8 cellular contexts compared by ENCODE assay signal in the genomic region with DNA sequence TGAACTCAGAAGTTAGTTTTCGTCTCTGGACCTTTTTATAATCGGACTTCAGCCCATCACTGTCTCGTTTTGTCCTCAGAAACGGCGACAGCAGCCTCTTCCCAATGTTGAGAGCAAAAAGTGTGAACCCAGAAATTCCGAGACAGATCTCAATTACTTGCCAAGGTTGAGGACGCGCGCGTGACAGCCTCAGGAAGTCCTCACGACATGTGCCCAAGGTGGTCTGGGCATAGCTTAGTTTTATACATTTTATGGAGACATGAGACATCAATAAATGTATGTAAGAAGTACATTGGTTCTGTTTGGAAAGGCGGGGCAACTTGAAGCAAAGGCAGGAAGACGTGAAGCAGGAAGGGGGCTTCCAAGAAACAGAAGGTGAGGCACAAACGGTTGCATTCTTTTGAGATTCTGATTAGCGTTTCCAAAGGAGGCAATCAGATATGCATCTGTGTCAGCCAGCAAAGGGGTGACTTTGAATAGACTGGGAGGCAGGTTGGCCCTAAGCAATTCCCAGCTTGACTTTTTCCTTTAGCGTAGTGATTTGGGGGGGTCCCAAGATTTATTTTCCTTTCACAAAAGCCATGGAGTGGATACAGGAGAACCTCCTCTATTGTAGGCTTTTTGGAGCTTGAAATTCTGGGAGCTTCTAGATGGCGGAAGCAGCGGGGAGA. TPM values are rescaled to one million over a fixed set of nuclear protein-coding genes. Genes with fewer than 3 reads are reported as not detected.
DNase-seq lines count a peak whose midpoint lies in the region; ATAC-seq, FAIRE-seq and TF ChIP-seq lines count a peak whose summit lies in the region.

No MANE protein-coding gene starts in this region.

- H4K91ac ChIP-seq in H9 (ENCODE audit: insufficient read length, low read depth, low read length): no peak overlapping the region

- DNase-seq in Caco-2 (no peak), H9 (peak; percentile 56), SK-N-SH (no peak), fibroblast of pulmonary artery (ENCODE audit: low read depth) (no peak), pancreas (no peak), COLO829 (ENCODE audit: low spot score) (no peak), NCI-H187 (lab: John Stamatoyannopoulos, UW) (no peak), SW480 (ENCODE audit: low spot score) (no peak)

- H2BK15ac ChIP-seq in H9 (ENCODE audit: low read depth, low read length): no peak overlapping the region

- no peaks in the 10 kb centered on the region for H3K4me1 Mint-ChIP-seq in Caco-2 (ENCODE audit: low read depth, unreplicated experiment)
- H3K4me1 Mint-ChIP-seq in H9: peaks cover 23 to 27% of the 10 kb centered on the region in 2 experiments

- H3K27ac Mint-ChIP-seq in Caco-2 (ENCODE audit: unreplicated experiment) (peak overlapping the region; percentile 91), H9 (peak overlapping the region; percentile 96 to 99 (median 96))

- peak overlapping the region; percentile 61 for H3K4me2 ChIP-seq in H9 (ENCODE audit: insufficient read depth, insufficient read length, low read length)
- H3K4me2 ChIP-seq in SK-N-SH: peak overlapping the region; percentile 83

- H4K5ac ChIP-seq in H9 (ENCODE audit: insufficient read length, low read depth, low read length): peak overlapping the region; percentile 66

- TF ChIP-seq RAD21 in SK-N-SH (IDR thresholded peaks at IDR 0.05; ENCODE audit: low read length): no peak

- no peak overlapping the region for H3K56ac ChIP-seq in H9 (ENCODE audit: insufficient read length, low read depth, low read length)

- TF ChIP-seq EP300 in SK-N-SH (IDR thresholded peaks at IDR 0.05; ENCODE audit: borderline replicate concordance in 1 of 2, low read depth in 1 of 2, low read length in 1 of 2): no peak

- peaks cover 23% of the 10 kb centered on the region for H3K23me2 ChIP-seq in H9 (ENCODE audit: insufficient read length, low read depth, low read length, poor library complexity, severe bottlenecking)

- CTCF ChIA-PET in Caco-2 (lab: Charles Lee) (interaction anchor here (0.6 to 3.0 kb wide), 16 partner anchors 8 to 164 kb away, joined by 3 to 43 read pairs (median 5); partner anchors contain the start of genes DCTPP1, PRR14, ZNF688 and ZNF689), SK-N-SH (lab: Yijun Ruan, JAX) (interaction anchor here (0.7 to 2.6 kb wide), 25 partner anchors 8 to 112 kb away, joined by 3 to 19 read pairs (median 4); partner anchors contain the start of genes DCTPP1, ZNF688, ZNF764 and ZNF785)

- H3K9me3 ChIP-seq in Caco-2: no peaks in the 10 kb centered on the region
- no peaks in the 10 kb centered on the region for H3K9me3 ChIP-seq in H9 (ENCODE audit: control insufficient read depth, low read depth, low read length)
- no peaks in the 10 kb centered on the region for H3K9me3 ChIP-seq in SK-N-SH
- no peaks in the 10 kb centered on the region for H3K9me3 ChIP-seq in pancreas

- no CpG with 5 or more reads among the region's 18 CpGs for WGBS in H9 (ENCODE audit: extremely low coverage, insufficient read length, low lambda C conversion rate)
- 15% methylated on average over 18 of the region's 18 CpGs for WGBS in SK-N-SH (ENCODE audit: low lambda C conversion rate)
- 3 to 9% methylated on average over 18 of the region's 18 CpGs for WGBS in pancreas, 2 donors

- H3K4me3 Mint-ChIP-seq in Caco-2 (ENCODE audit: unreplicated experiment) (peak overlapping the region; percentile 87), H9 (peak overlapping the region; percentile 77 to 89)

- no peak overlapping the region for H2BK120ac ChIP-seq in H9 (ENCODE audit: low read depth, low read length, poor library complexity, severe bottlenecking)

- H2BK20ac ChIP-seq in H9 (ENCODE audit: low read depth, low read length, poor library complexity, severe bottlenecking): no peak overlapping the region

- ATAC-seq in pancreas: peak; percentile 5 to 21 (median 8)

- no peaks in the 10 kb centered on the region for H4K20me1 ChIP-seq in H9 (ENCODE audit: control insufficient read depth, insufficient read depth, insufficient read length)
- H4K20me1 ChIP-seq in SK-N-SH (ENCODE audit: insufficient read depth): no peaks in the 10 kb centered on the region

- H3K9ac ChIP-seq in H9 (ENCODE audit: extremely low read depth, insufficient read length, low read length) (peak overlapping the region; percentile 92), SK-N-SH (peak overlapping the region; percentile 89)

- intact Hi-C loops in Caco-2 (cut with micrococcal nuclease; ENCODE audit: unreplicated experiment) (loop anchor here (1.0 to 2.0 kb wide), 5 partner anchors 24 to 105 kb away; partner anchors contain the start of genes DCTPP1 and ZNF764), pancreas (cut with DNase I) (no loop called here)

- H3K14ac ChIP-seq in H9 (ENCODE audit: insufficient read depth, low read length): peak overlapping the region; percentile 77; the same call in 1 of the 2 replicates

- H3K4me1 ChIP-seq in Caco-2 (peaks cover 3% of the 10 kb centered on the region; the same call in 1 of the 2 replicates), H9 (ENCODE audit: insufficient read depth, low read length) (no peaks in the 10 kb centered on the region; the same call in 1 of the 2 replicates), SK-N-SH (ENCODE audit: control insufficient read depth in 1 of 2, insufficient read depth in 2 of 2, low read depth in 1 of 2, low read length in 1 of 2) (peaks cover 8 to 17% of the 10 kb centered on the region in 2 experiments; a peak in 3 of 4 replicates), pancreas (peaks cover 7 to 9% (median 8%) of the 10 kb centered on the region in 3 donors)

- H3K27me3 Mint-ChIP-seq in Caco-2 (ENCODE audit: insufficient read depth, unreplicated experiment) (no peaks in the 10 kb centered on the region), H9 (ENCODE audit: low read depth) (no peaks in the 10 kb centered on the region)

- peak overlapping the region; percentile 80 for H3K4me3 ChIP-seq in Caco-2 (ENCODE audit: low read depth, low read length)
- H3K4me3 ChIP-seq in SK-N-SH (ENCODE audit: low read depth in 2 of 2, low read length in 1 of 2): peak overlapping the region; percentile 65 to 68
- H3K4me3 ChIP-seq in fibroblast of pulmonary artery (replicated peaks; ENCODE audit: low read depth, low read length): peak overlapping the region; percentile 73
- H3K4me3 ChIP-seq in pancreas: peak overlapping the region; percentile 53 to 79 (median 69)

- H3K4ac ChIP-seq in H9 (ENCODE audit: low read depth, low read length): no peak overlapping the region; the same call in 1 of the 2 replicates

- H3K36me3 Mint-ChIP-seq in Caco-2 (ENCODE audit: insufficient read depth, unreplicated experiment) (peaks cover 12% of the 10 kb centered on the region), H9 (ENCODE audit: insufficient read depth in 1 of 3, low read depth in 3 of 3) (peaks cover 15 to 29% (median 19%) of the 10 kb centered on the region in 3 experiments)

- H3K18ac ChIP-seq in H9 (ENCODE audit: insufficient read length, low read depth, low read length): peak overlapping the region; percentile 87

- no peak overlapping the region for H4K8ac ChIP-seq in H9 (replicated peaks; ENCODE audit: insufficient read length, low read depth, low read length)

- no peaks in the 10 kb centered on the region for H3K9me2 ChIP-seq in SK-N-SH

- no peak overlapping the region for H3K23ac ChIP-seq in H9 (ENCODE audit: insufficient read length, low read depth, low read length)

- no peaks in the 10 kb centered on the region; the same call in 1 of the 2 replicates for H3K36me3 ChIP-seq in Caco-2 (ENCODE audit: control insufficient read depth, insufficient read depth, low read length)
- H3K36me3 ChIP-seq in SK-N-SH (replicated peaks in 1 of 2; ENCODE audit: control insufficient read depth in 1 of 2, insufficient read depth in 2 of 2, low read length in 1 of 2): peaks cover 10 to 14% of the 10 kb centered on the region in 2 experiments
- H3K36me3 ChIP-seq in pancreas: peaks cover 0 to 7% (median 0%) of the 10 kb centered on the region in 3 donors

- POLR2A ChIA-PET in Caco-2 (lab: Charles Lee): interaction anchor here (0.6 to 2.5 kb wide), 19 partner anchors 8 to 470 kb away, joined by 3 to 26 read pairs (median 5); partner anchors contain the start of genes DCTPP1, FBRS, PRR14 and ZNF688
- POLR2A ChIA-PET in SK-N-SH (lab: Yijun Ruan, JAX): interaction anchor here (0.6 to 2.8 kb wide), 11 partner anchors 8 to 123 kb away, joined by 3 to 47 read pairs (median 3); partner anchors contain the start of genes DCTPP1, FBRS, ZNF688 and ZNF764

- peak overlapping the region; percentile 21 for H3T11ph ChIP-seq in H9 (ENCODE audit: low read length)

- no peak overlapping the region for H2AFZ ChIP-seq in H9 (ENCODE audit: low read length)
- H2AFZ ChIP-seq in SK-N-SH (ENCODE audit: low read depth): peak overlapping the region; percentile 94

- no peak overlapping the region for H2BK12ac ChIP-seq in H9 (ENCODE audit: insufficient read length, low read depth, low read length)

- H3K27ac ChIP-seq in H9 (ENCODE audit: insufficient read length, low read depth, low read length) (peak overlapping the region; percentile 83), SK-N-SH (ENCODE audit: low read depth in 2 of 2, low read length in 1 of 2) (peak overlapping the region; percentile 81 to 91), pancreas (peak overlapping the region; percentile 91 to 95 (median 95))

- no peaks in the 10 kb centered on the region for H3K27me3 ChIP-seq in Caco-2 (replicated peaks; ENCODE audit: control insufficient read depth, insufficient read depth, low read length)
- H3K27me3 ChIP-seq in H9 (ENCODE audit: insufficient read depth, low read length): no peaks in the 10 kb centered on the region
- no peaks in the 10 kb centered on the region for H3K27me3 ChIP-seq in SK-N-SH (ENCODE audit: insufficient read depth)
- H3K27me3 ChIP-seq in pancreas: no peaks in the 10 kb centered on the region

- H3K79me2 ChIP-seq in H9 (ENCODE audit: insufficient read depth, low read length) (no peaks in the 10 kb centered on the region), SK-N-SH (ENCODE audit: insufficient read depth) (peaks cover 16% of the 10 kb centered on the region)

- peak overlapping the region; percentile 21 for H2BK5ac ChIP-seq in H9 (ENCODE audit: insufficient read length, low read length)

- FAIRE-seq in pancreas (lab: Jason Lieb, UNC): no peak

- TF ChIP-seq CTCF in Caco-2 (IDR thresholded peaks at IDR 0.05; ENCODE audit: insufficient read depth in 1 of 2, low read depth in 1 of 2, low read length in 1 of 2, severe bottlenecking in 1 of 2, unreplicated experiment in 1 of 2) (no peak), H9 (conservative IDR thresholded peaks at IDR 0.05) (no peak), SK-N-SH (IDR thresholded peaks at IDR 0.05) (no peak), fibroblast of pulmonary artery (IDR thresholded peaks at IDR 0.05; ENCODE audit: low read length, missing control alignments) (no peak), pancreas (IDR thresholded peaks at IDR 0.05) (no peak)

- H3F3A ChIP-seq in SK-N-SH (replicated peaks; ENCODE audit: insufficient read depth): peaks cover 7% of the 10 kb centered on the region

- H3K79me1 ChIP-seq in H9 (ENCODE audit: insufficient read depth, low read depth, low read length, poor library complexity, severe bottlenecking): no peaks in the 10 kb centered on the region

- no peak overlapping the region for H2AK5ac ChIP-seq in H9 (ENCODE audit: insufficient read length, low read length)

- H3K9me3 Mint-ChIP-seq in Caco-2 (ENCODE audit: unreplicated experiment) (no peaks in the 10 kb centered on the region), H9 (no peaks in the 10 kb centered on the region; a peak in 1 of 5 replicates)

- BruUV-seq in Caco-2 (replicated peaks; lab: Mats Ljungman, UMichigan): TSS peak; percentile 93

RNA-seq across cellular contexts. Expression of gene ZNF747, which starts 0.6 kb away (rescaled TPM):
- 6.9 and 8.1 TPM in 2 replicates for total RNA-seq in Caco-2 (2022)
- total RNA-seq in H9 (2021): 17.5 and 18.4 TPM in 2 replicates
- polyA plus RNA-seq in SK-N-SH (2012; rRNA removed): 5.6 and 5.8 TPM in 2 replicates
- 4.4 and 5.5 TPM in 2 replicates for polyA plus RNA-seq in SK-N-SH (2012; cell fraction: cytosol; rRNA removed)
- polyA plus RNA-seq in SK-N-SH (2012; cell fraction: nucleus; rRNA removed): 7.4 and 8.4 TPM in 2 replicates
- total RNA-seq in pancreas: 1 to 10 TPM; 2.7 to 6.0 (median 4.5) TPM
- polyA plus RNA-seq in pancreas: 1 to 10 TPM; 5.5 to 6.9 TPM

RNA-seq across cellular contexts. Expression of gene ZNF768, which starts 8.9 kb away (rescaled TPM):
- total RNA-seq in Caco-2 (2022): 30.3 and 30.6 TPM in 2 replicates
- total RNA-seq in H9 (2021): 39.0 and 40.0 TPM in 2 replicates
- 26.0 and 26.5 TPM in 2 replicates for polyA plus RNA-seq in SK-N-SH (2012; rRNA removed)
- 18.3 and 22.5 TPM in 2 replicates for polyA plus RNA-seq in SK-N-SH (2012; cell fraction: cytosol; rRNA removed)
- polyA plus RNA-seq in SK-N-SH (2012; cell fraction: nucleus; rRNA removed): 40.2 and 40.7 TPM in 2 replicates
- 10 to 100 TPM; 11.7 to 21.3 (median 13.5) TPM for total RNA-seq in pancreas
- polyA plus RNA-seq in pancreas: 10 to 100 TPM; 26.7 to 31.4 TPM

RNA-seq across cellular contexts. Expression of gene ZNF764, which starts 22.9 kb away (rescaled TPM):
- total RNA-seq in Caco-2 (2022): 8.5 and 10.9 TPM in 2 replicates
- 11.2 and 11.4 TPM in 2 replicates for total RNA-seq in H9 (2021)
- polyA plus RNA-seq in SK-N-SH (2012; rRNA removed): 2.8 and 3.4 TPM in 2 replicates
- polyA plus RNA-seq in SK-N-SH (2012; cell fraction: cytosol; rRNA removed): 2.3 and 3.0 TPM in 2 replicates
- polyA plus RNA-seq in SK-N-SH (2012; cell fraction: nucleus; rRNA removed): 5.2 and 7.8 TPM in 2 replicates
- total RNA-seq in pancreas: 1 to 10 TPM; 3.1 to 5.6 (median 4.0) TPM
- 1 to 10 TPM; 4.8 to 5.4 TPM for polyA plus RNA-seq in pancreas

RNA-seq across cellular contexts. Expression of gene ZNF688, which starts 36.3 kb away (rescaled TPM):
- total RNA-seq in Caco-2 (2022) (6.2 and 10.0 TPM in 2 replicates), H9 (2021) (4.3 and 4.5 TPM in 2 replicates), pancreas (10 to 100 TPM in 2 of 6 donors, 1 to 10 TPM in 4; 7.6 to 11.3 (median 9.6) TPM)
- polyA plus RNA-seq in SK-N-SH (2012; rRNA removed) (9.1 and 13.4 TPM in 2 replicates), pancreas (10 to 100 TPM; 24.3 to 26.4 TPM)
- polyA plus RNA-seq in SK-N-SH (2012; cell fraction: cytosol; rRNA removed): 6.9 and 8.3 TPM in 2 replicates
- polyA plus RNA-seq in SK-N-SH (2012; cell fraction: nucleus; rRNA removed): 17.1 and 29.2 TPM in 2 replicates

RNA-seq across cellular contexts. Expression of gene ZNF785, which starts 50.3 kb away (rescaled TPM):
- total RNA-seq in Caco-2 (2022) (13.5 and 13.6 TPM in 2 replicates), H9 (2021) (17.0 and 18.8 TPM in 2 replicates), pancreas (10 to 100 TPM in 1 of 6 donors, 1 to 10 TPM in 5; 7.1 to 12.1 (median 8.1) TPM)
- polyA plus RNA-seq in SK-N-SH (2012; rRNA removed) (8.8 and 10.6 TPM in 2 replicates), pancreas (1 to 10 TPM; 6.3 to 8.4 TPM)
- polyA plus RNA-seq in SK-N-SH (2012; cell fraction: cytosol; rRNA removed): 6.2 and 7.5 TPM in 2 replicates
- polyA plus RNA-seq in SK-N-SH (2012; cell fraction: nucleus; rRNA removed): 26.6 and 33.7 TPM in 2 replicates
